In the genomic region with DNA sequence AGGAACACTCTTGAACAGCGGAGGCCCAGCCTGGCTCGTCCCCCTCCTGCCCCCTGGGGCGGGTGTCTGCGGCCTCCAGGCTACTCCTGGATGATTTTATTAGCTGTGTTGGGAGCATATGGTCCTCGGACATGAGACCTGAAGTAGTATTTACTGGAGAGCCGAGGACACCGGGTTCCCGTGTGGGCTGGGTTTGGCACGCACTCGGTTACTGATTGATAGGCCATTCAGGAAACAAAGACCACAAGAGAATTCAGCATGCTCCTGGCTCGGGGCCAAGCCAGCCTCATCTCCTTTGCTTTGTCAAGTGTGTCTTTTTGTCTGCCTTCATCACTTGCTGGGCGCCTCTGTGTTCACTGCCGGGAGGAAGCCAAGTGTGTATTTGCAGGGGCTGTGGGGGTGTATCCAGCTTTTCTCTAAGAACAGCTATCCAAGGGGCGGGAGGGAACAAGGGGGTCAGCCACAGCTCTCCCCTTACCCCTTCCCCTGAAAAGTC, we compare ENCODE assay signal across 9 cellular contexts. TPM values are rescaled to one million over a fixed set of nuclear protein-coding genes. Genes with fewer than 3 reads are reported as not detected.
A peak's percentile ranks its signal among the peaks of the same experiment; 100 is the strongest.
DNase-seq lines count a peak whose midpoint lies in the region; ATAC-seq and TF ChIP-seq lines count a peak whose summit lies in the region.
"Had no signal": no experiment of that assay in that cellular context is flagged by ENCODE, and none has a peak within 500 bp of the region (broad histone marks: within the 10 kb centered on the region; RNA-seq: fewer than 3 reads in every experiment).

No MANE protein-coding gene starts in this region.

- DNase-seq in NCI-H1417 treated with DMSO at 0.1 percent for 48 hours (lab: John Stamatoyannopoulos, UW) = peak; percentile 70
- DNase-seq in activated CD4-positive, alpha-beta T cell treated with anti-CD3 and anti-CD28 coated beads, Interleukin-2, amount 50 U/mL, for 24 hours (ENCODE audit: low read depth in 1 of 2, low spot score in 1 of 2) = peak; percentile 37 to 63
- peak; percentile 76 for DNase-seq in sciatic nerve (ENCODE audit: low spot score)
- no peak for DNase-seq in SHP77 treated with DMSO at 0.1 percent for 48 hours (lab: John Stamatoyannopoulos, UW)
- DNase-seq in SJCRH30 = no peak

- peak; percentile 31 for ATAC-seq in HG02642 (IDR thresholded peaks at IDR 0.05; ENCODE audit: poor library complexity, unreplicated experiment)
- no peak for ATAC-seq in sciatic nerve

- H3K36me3 ChIP-seq in endocrine pancreas (ENCODE audit: control insufficient read depth, insufficient read depth, low read length) = no peaks in the 10 kb centered on the region
- no peaks in the 10 kb centered on the region for H3K36me3 ChIP-seq in SJCRH30

- H3K4me1 ChIP-seq in endocrine pancreas (ENCODE audit: control insufficient read depth, insufficient read depth, low read length) (no peaks in the 10 kb centered on the region), SJCRH30 (peaks cover 7% of the 10 kb centered on the region; the same call in 1 of the 2 replicates)

- no peak overlapping the region for H3K27ac ChIP-seq in SJCRH30

- H3K27me3 ChIP-seq in endocrine pancreas (ENCODE audit: control insufficient read depth, insufficient read depth, low read length) (no peaks in the 10 kb centered on the region), SJCRH30 (no peaks in the 10 kb centered on the region)

- H3K4me3 ChIP-seq in GM12875 (ENCODE audit: low read depth, low read length) (peak overlapping the region; percentile 45), endocrine pancreas (ENCODE audit: control insufficient read depth, insufficient read depth, low read length) (no peak overlapping the region), SJCRH30 (no peak overlapping the region)

- peak overlapping the region; percentile 30 for H3K9ac ChIP-seq in endocrine pancreas (ENCODE audit: control insufficient read depth, insufficient read depth, low read length)

- H3K9me3 ChIP-seq in endocrine pancreas (ENCODE audit: control insufficient read depth, low read length) (no peaks in the 10 kb centered on the region), SJCRH30 (replicated peaks) (no peaks in the 10 kb centered on the region)

- intact Hi-C loops in sciatic nerve (cut with DNase I) = loop anchor here (5.0 kb wide), 1 partner anchor 373 kb away; no protein-coding TSS in a partner anchor

- TF ChIP-seq CTCF in GM12875 (IDR thresholded peaks at IDR 0.05; ENCODE audit: borderline replicate concordance, insufficient read depth, low read depth, low read length) = no peak

RNA-seq across cellular contexts. Expression of gene FXYD2, which starts 9.7 kb away (rescaled TPM):
- total RNA-seq in sciatic nerve = 6.6 TPM
- total RNA-seq in SJCRH30 (2014; rRNA removed; shearing (Covaris generic)) = 0.14 and 0.15 TPM in 2 replicates

RNA-seq across cellular contexts. Expression of gene DSCAML1, which starts 17.8 kb away (rescaled TPM):
- 4.2 TPM for total RNA-seq in sciatic nerve
- total RNA-seq in SJCRH30 (2014; rRNA removed; shearing (Covaris generic)) = not detected in 2 replicates
- total RNA-seq: pulmonary artery endothelial cell had no signal

Comparison
In these comparisons a context has a peak if more than half of its experiments do, and no peak if none do; other contexts are left out.
1. DNase-seq: peak in NCI-H1417 treated with DMSO at 0.1 percent for 48 hours (single experiment), activated CD4-positive, alpha-beta T cell treated with anti-CD3 and anti-CD28 coated beads, Interleukin-2, amount 50 U/mL, for 24 hours (2 of 2) and sciatic nerve (single experiment); none in SHP77 treated with DMSO at 0.1 percent for 48 hours (single experiment) and SJCRH30 (0 of 2).